ENCODE assay signal across 1 cellular context in genomic region chr13:80680786-80681366, GRCh38.
A peak's percentile ranks its signal among the peaks of the same experiment; 100 is the strongest.
TF ChIP-seq lines count a peak whose summit lies in the region.

No MANE protein-coding gene starts in this region.

TF ChIP-seq in K562, 482 proteins besides CTCF, POLR2A, EP300 and RAD21 (continued from another document):
- TF ChIP-seq DEAF1 (CRISPR knock-in tag; IDR thresholded peaks at IDR 0.05) (peak; percentile 47), SAFB2 (IDR thresholded peaks at IDR 0.05; ENCODE audit: borderline replicate concordance, low read depth, low read length, severe bottlenecking) (peak; percentile 10), TFAM (CRISPR knock-in tag; conservative IDR thresholded peaks at IDR 0.05) (peak; percentile 96), CEBPB (tag; IDR thresholded peaks at IDR 0.05) (peak; percentile 93), ELF2 (CRISPR knock-in tag; IDR thresholded peaks at IDR 0.05) (0 out of 2 replicates have a peak, but pooled peaks have one; percentile 17), NCOR1 (IDR thresholded peaks at IDR 0.05) (no peak), POLR2H (tag; IDR thresholded peaks at IDR 0.05; ENCODE audit: low read depth) (0 out of 2 replicates have a peak, but pooled peaks have one; percentile 60)
